In genomic region chr13:44760434-44760833, GRCh38 we compare ENCODE assay signal across 22 cellular contexts.
A peak's percentile ranks its signal among the peaks of the same experiment; 100 is the strongest.
DNase-seq lines count a peak whose midpoint lies in the region; ATAC-seq, FAIRE-seq and TF ChIP-seq lines count a peak whose summit lies in the region.
"Had no signal": no experiment of that assay in that cellular context is flagged by ENCODE, and none has a peak within 500 bp of the region (broad histone marks: within the 10 kb centered on the region; RNA-seq: fewer than 3 reads in every experiment).

No MANE protein-coding gene starts in this region.

- POLR2A ChIA-PET in RWPE1 (lab: Yijun Ruan, JAX; ENCODE audit: low non-redundant PET): no interaction called here

- no peak for TF ChIP-seq POLR2A in gastrocnemius medialis (IDR thresholded peaks at IDR 0.05)

- CTCF ChIA-PET in RWPE1 (lab: Yijun Ruan, JAX): no interaction called here

- TF ChIP-seq CTCF in GM23338 (conservative IDR thresholded peaks at IDR 0.05; ENCODE audit: low read depth in 2 of 2): no peak
- no peak for TF ChIP-seq CTCF in RWPE1 (conservative IDR thresholded peaks at IDR 0.05; ENCODE audit: low read depth)
- TF ChIP-seq CTCF in foreskin keratinocyte (conservative IDR thresholded peaks at IDR 0.05): no peak
- TF ChIP-seq CTCF in gastrocnemius medialis (IDR thresholded peaks at IDR 0.05 in 4 of 5, conservative IDR thresholded peaks at IDR 0.05 in 1 of 5): no peak

- H4K20me1 ChIP-seq in GM23338 (replicated peaks; ENCODE audit: insufficient read depth): no peaks in the 10 kb centered on the region

- H3K9me3 ChIP-seq in gastrocnemius medialis (no peaks in the 10 kb centered on the region), small intestine (ENCODE audit: control insufficient read depth, low read depth) (no peaks in the 10 kb centered on the region)
- H3K9me3 ChIP-seq: heart right ventricle had no signal

- H3K36me3 ChIP-seq in GM23338 (ENCODE audit: insufficient read depth) (no peaks in the 10 kb centered on the region), gastrocnemius medialis (no peaks in the 10 kb centered on the region), small intestine (ENCODE audit: control insufficient read depth in 2 of 2, insufficient read depth in 2 of 2, low read length in 2 of 2) (no peaks in the 10 kb centered on the region)
- H3K36me3 ChIP-seq: heart right ventricle had no signal

- intact Hi-C loops in gastrocnemius medialis (cut with DNase I; ENCODE audit: low total_unique reads): loop anchor here (1.0 to 10.0 kb wide), 4 partner anchors 26 to 276 kb away; no protein-coding TSS in a partner anchor

- H3K4me3 ChIP-seq in GM23338 (no peak overlapping the region), gastrocnemius medialis (no peak overlapping the region), small intestine (ENCODE audit: low read depth in 1 of 2, low read length in 2 of 2) (no peak overlapping the region)
- H3K4me3 ChIP-seq: heart right ventricle had no signal

- H3K4me1 Mint-ChIP-seq in GM23338: peaks cover 24% of the 10 kb centered on the region
- H3K4me1 Mint-ChIP-seq in effector memory CD8-positive, alpha-beta T cell (ENCODE audit: low read depth in 2 of 2): no peaks in the 10 kb centered on the region

- no peaks in the 10 kb centered on the region for H3K36me3 Mint-ChIP-seq in GM23338 (ENCODE audit: low read depth)
- peaks cover 2% of the 10 kb centered on the region for H3K36me3 Mint-ChIP-seq in effector memory CD8-positive, alpha-beta T cell (ENCODE audit: insufficient read depth)
- H3K36me3 Mint-ChIP-seq: activated naive CD4-positive, alpha-beta T cell treated with anti-CD3 and anti-CD28 coated beads, Interleukin-2, amount 50 U/mL, for 24 hours had no signal

- WGBS in small intestine, 3 donors: 32 to 72% (median 41%) methylated on average over 1 of the region's 1 CpG

- no peaks in the 10 kb centered on the region for H3K9me2 ChIP-seq in GM23338 (ENCODE audit: insufficient read depth)

- no peaks in the 10 kb centered on the region for H3K79me2 ChIP-seq in GM23338 (replicated peaks; ENCODE audit: insufficient read depth)

- 0 out of 2 replicates have a peak overlapping the region, but pooled peaks have one; percentile 14 for H2AFZ ChIP-seq in GM23338

- H3K4me1 ChIP-seq in GM23338 (ENCODE audit: insufficient read depth) (no peaks in the 10 kb centered on the region), foreskin keratinocyte (peaks cover 40% of the 10 kb centered on the region), gastrocnemius medialis (peaks cover 37 to 47% of the 10 kb centered on the region in 2 donors), small intestine (ENCODE audit: control insufficient read depth in 2 of 2, insufficient read depth in 1 of 2, low read depth in 1 of 2, low read length in 1 of 2) (peaks cover 13 to 21% of the 10 kb centered on the region in 2 donors)

- no peak overlapping the region for H3K4me2 ChIP-seq in GM23338

- H3K27ac ChIP-seq in GM23338 (ENCODE audit: low read depth): no peak overlapping the region
- peak overlapping the region; percentile 86 for H3K27ac ChIP-seq in RWPE1
- peak overlapping the region; percentile 77 for H3K27ac ChIP-seq in foreskin keratinocyte
- peak overlapping the region; percentile 89 to 96 (median 96) for H3K27ac ChIP-seq in gastrocnemius medialis
- H3K27ac ChIP-seq in small intestine (ENCODE audit: low read depth in 1 of 2, low read length in 1 of 2): no peak overlapping the region

- no peak for DNase-seq in GM23338 (ENCODE audit: low spot score)
- DNase-seq in RWPE1 (ENCODE audit: low spot score): no peak
- DNase-seq in foreskin keratinocyte: peak in 1 of 2 donors; percentile 50
- peak in 1 of 2 donors; percentile 23 for DNase-seq in gastrocnemius medialis
- DNase-seq in small intestine: no peak
- DNase-seq in activated CD8-positive, alpha-beta memory T cell treated with anti-CD3 and anti-CD28 coated beads, Interleukin-2, amount 50 U/mL, for 48 hours: no peak
- no peak for DNase-seq in effector memory CD8-positive, alpha-beta T cell
- DNase-seq: activated CD4-positive, alpha-beta T cell treated with anti-CD3 and anti-CD28 coated beads for 48 hours; dermis blood vessel endothelial cell; MM.1S; NCI-H1930; right cardiac atrium; stimulated activated CD4-positive, alpha-beta T cell treated with anti-CD3 and anti-CD28 coated beads, Interleukin-1b, Interleukin-23, amount 100 ng/mL, for 48 hours; substantia nigra had no signal

- no peak overlapping the region for H3K4me3 Mint-ChIP-seq in GM23338
- H3K4me3 Mint-ChIP-seq in effector memory CD8-positive, alpha-beta T cell: no peak overlapping the region
- H3K4me3 Mint-ChIP-seq: activated naive CD4-positive, alpha-beta T cell treated with anti-CD3 and anti-CD28 coated beads, Interleukin-2, amount 50 U/mL, for 24 hours; neural crest cell had no signal

- no peak for FAIRE-seq in small intestine (lab: Jason Lieb, UNC)
- FAIRE-seq: GM12892, HepG2, islet of Langerhans, TTC549 had no signal

- H3K27me3 ChIP-seq in GM23338 (ENCODE audit: insufficient read depth) (no peaks in the 10 kb centered on the region), foreskin keratinocyte (no peaks in the 10 kb centered on the region), gastrocnemius medialis (no peaks in the 10 kb centered on the region), small intestine (ENCODE audit: control insufficient read depth in 2 of 2, insufficient read depth in 2 of 2, low read length in 2 of 2) (no peaks in the 10 kb centered on the region)
- H3K27me3 ChIP-seq: heart right ventricle had no signal

- H3K27me3 Mint-ChIP-seq in GM23338 (ENCODE audit: insufficient read depth, low read depth, poor library complexity): peaks cover 13% of the 10 kb centered on the region
- H3K27me3 Mint-ChIP-seq in effector memory CD8-positive, alpha-beta T cell: peaks cover 7 to 14% of the 10 kb centered on the region in 2 donors
- H3K27me3 Mint-ChIP-seq: activated naive CD4-positive, alpha-beta T cell treated with anti-CD3 and anti-CD28 coated beads, Interleukin-2, amount 50 U/mL, for 24 hours had no signal

- no peaks in the 10 kb centered on the region for H3F3A ChIP-seq in GM23338 (replicated peaks; ENCODE audit: low read depth)

- H3K9me3 Mint-ChIP-seq in GM23338: no peaks in the 10 kb centered on the region
- no peaks in the 10 kb centered on the region for H3K9me3 Mint-ChIP-seq in effector memory CD8-positive, alpha-beta T cell
- H3K9me3 Mint-ChIP-seq: activated naive CD4-positive, alpha-beta T cell treated with anti-CD3 and anti-CD28 coated beads, Interleukin-2, amount 50 U/mL, for 24 hours had no signal

- no peak for ATAC-seq in GM23338
- ATAC-seq in foreskin keratinocyte: no peak
- ATAC-seq in gastrocnemius medialis: peak in 1 of 2 donors; percentile 31
- no peak for ATAC-seq in GM18517 (IDR thresholded peaks at IDR 0.05; ENCODE audit: unreplicated experiment)
- ATAC-seq in effector memory CD8-positive, alpha-beta T cell (replicated peaks): no peak
- ATAC-seq: right cardiac atrium had no signal

- in situ Hi-C loops in gastrocnemius medialis (cut with MboI; ENCODE audit: low sequenced_read_pairs in 4 of 4): no loop called here

- no peak overlapping the region; the same call in 1 of the 2 replicates for H3K27ac Mint-ChIP-seq in GM23338
- no peak overlapping the region for H3K27ac Mint-ChIP-seq in effector memory CD8-positive, alpha-beta T cell
- H3K27ac Mint-ChIP-seq: activated naive CD4-positive, alpha-beta T cell treated with anti-CD3 and anti-CD28 coated beads, Interleukin-2, amount 50 U/mL, for 24 hours had no signal

TF ChIP-seq in GM23338, 12 proteins besides CTCF, POLR2A, EP300 and RAD21 (continues in another document):
- TF ChIP-seq ZNF114 (CRISPR knock-in tag; IDR thresholded peaks at IDR 0.05): no peak
- TF ChIP-seq CREB1 (CRISPR knock-in tag; IDR thresholded peaks at IDR 0.05; ENCODE audit: low read depth): no peak
- TF ChIP-seq ETS1 (IDR thresholded peaks at IDR 0.05): no peak
- no peak for TF ChIP-seq EZH2phosphoT487 (IDR thresholded peaks at IDR 0.05; ENCODE audit: unreplicated experiment)

Comparison
In these comparisons a context has a peak if more than half of its experiments do, and no peak if none do; other contexts are left out.
1. H3K27ac ChIP-seq: peak in RWPE1 (single experiment), foreskin keratinocyte (single experiment) and gastrocnemius medialis (4 of 4); none in GM23338 (single experiment) and small intestine (0 of 2).